ENCODE assay signal across 12 cellular contexts in genomic region chr4:148043990-148044645, GRCh38.
DNase-seq lines count a peak whose midpoint lies in the region; ATAC-seq and TF ChIP-seq lines count a peak whose summit lies in the region.
"Had no signal": no experiment of that assay in that cellular context is flagged by ENCODE, and none has a peak within 500 bp of the region (broad histone marks: within the 10 kb centered on the region; RNA-seq: fewer than 3 reads in every experiment).

No MANE protein-coding gene starts in this region.

- no peaks in the 10 kb centered on the region for H3K9me2 ChIP-seq in OCI-LY1 (ENCODE audit: low read depth, low read length)

- H3K79me2 ChIP-seq in OCI-LY1 (ENCODE audit: insufficient read depth, low read length): no peaks in the 10 kb centered on the region

- H3K27me3 Mint-ChIP-seq in T-helper 17 cell: no peaks in the 10 kb centered on the region
- H3K27me3 Mint-ChIP-seq in activated CD4-positive, alpha-beta T cell treated with anti-CD3 and anti-CD28 coated beads, Interleukin-2, amount 10 ng/mL, durations not matched to agents 24 days and 14 days: no peaks in the 10 kb centered on the region
- H3K27me3 Mint-ChIP-seq: activated naive CD8-positive, alpha-beta T cell treated with anti-CD3 and anti-CD28 coated beads, Interleukin-2, amount 10 ng/mL, durations not matched to agents 7 days and 5 days had no signal

- ATAC-seq in GM21737 (IDR thresholded peaks at IDR 0.05; ENCODE audit: unreplicated experiment): peak; percentile 24
- peak; percentile 51 for ATAC-seq in left lung
- no peak for ATAC-seq in GM21576 (IDR thresholded peaks at IDR 0.05; ENCODE audit: unreplicated experiment)
- ATAC-seq in T-helper 17 cell: no peak
- no peak for ATAC-seq in HG03025 (IDR thresholded peaks at IDR 0.05; ENCODE audit: low FRiP score, unreplicated experiment)

- H3K4me1 ChIP-seq in OCI-LY1 (ENCODE audit: insufficient read depth, low read length, severe bottlenecking) (peaks cover 61% of the 10 kb centered on the region), left lung (no peaks in the 10 kb centered on the region)
- H3K4me1 ChIP-seq: suprapubic skin had no signal

- H3K4me3 Mint-ChIP-seq in T-helper 17 cell: no peak overlapping the region
- no peak overlapping the region for H3K4me3 Mint-ChIP-seq in activated CD4-positive, alpha-beta T cell treated with anti-CD3 and anti-CD28 coated beads, Interleukin-2, amount 10 ng/mL, durations not matched to agents 24 days and 14 days
- H3K4me3 Mint-ChIP-seq: activated naive CD8-positive, alpha-beta T cell treated with anti-CD3 and anti-CD28 coated beads, Interleukin-2, amount 10 ng/mL, durations not matched to agents 7 days and 5 days had no signal

- peaks cover 4% of the 10 kb centered on the region for H3K36me3 Mint-ChIP-seq in T-helper 17 cell (ENCODE audit: low read depth)
- H3K36me3 Mint-ChIP-seq in activated CD4-positive, alpha-beta T cell treated with anti-CD3 and anti-CD28 coated beads, Interleukin-2, amount 10 ng/mL, durations not matched to agents 24 days and 14 days (ENCODE audit: low read depth): peaks cover 7% of the 10 kb centered on the region

- peak overlapping the region; percentile 1; the same call in 1 of the 2 replicates for H3K9ac ChIP-seq in OCI-LY1 (ENCODE audit: low read length)
- H3K9ac ChIP-seq: GM23248 had no signal

- H3K4me1 Mint-ChIP-seq in T-helper 17 cell: peaks cover 14% of the 10 kb centered on the region
- peaks cover 4% of the 10 kb centered on the region for H3K4me1 Mint-ChIP-seq in activated CD4-positive, alpha-beta T cell treated with anti-CD3 and anti-CD28 coated beads, Interleukin-2, amount 10 ng/mL, durations not matched to agents 24 days and 14 days

- intact Hi-C loops in left lung (cut with DNase I): no loop called here
- intact Hi-C loops in activated CD4-positive, alpha-beta T cell treated with anti-CD3 and anti-CD28 coated beads, Interleukin-2, amount 10 ng/mL, durations not matched to agents 24 days and 14 days (cut with micrococcal nuclease): no loop called here

- H3K27ac ChIP-seq in OCI-LY1 (ENCODE audit: low read depth, low read length, poor library complexity, severe bottlenecking) (peak overlapping the region; percentile 66), left lung (no peak overlapping the region)
- H3K27ac ChIP-seq: GM23248, suprapubic skin had no signal

- H3K4me2 ChIP-seq in OCI-LY1 (ENCODE audit: low read length): peak overlapping the region; percentile 45

- no peak for TF ChIP-seq CTCF in OCI-LY1 (IDR thresholded peaks at IDR 0.05; ENCODE audit: low read length)
- TF ChIP-seq CTCF in left lung (IDR thresholded peaks at IDR 0.05): no peak

- no peaks in the 10 kb centered on the region for H4K20me1 ChIP-seq in OCI-LY1 (ENCODE audit: insufficient read depth, low read length)

- DNase-seq in C1 segment of cervical spinal cord (lab: John Stamatoyannopoulos, UW) (peak in 10 of 14 donors; percentile 9 to 64 (median 44)), left lung (no peak), T-helper 17 cell (no peak)
- no peak for DNase-seq in activated CD4-positive, alpha-beta T cell treated with anti-CD3 and anti-CD28 coated beads, Interleukin-2, amount 10 ng/mL, durations not matched to agents 24 days and 14 days
- DNase-seq: activated naive CD8-positive, alpha-beta T cell treated with anti-CD3 and anti-CD28 coated beads, Interleukin-2, amount 10 ng/mL, durations not matched to agents 7 days and 5 days; GM23248; NCI-H2171 treated with DMSO at 0.1 percent for 48 hours had no signal

- no peaks in the 10 kb centered on the region for H3K9me3 Mint-ChIP-seq in activated CD4-positive, alpha-beta T cell treated with anti-CD3 and anti-CD28 coated beads, Interleukin-2, amount 10 ng/mL, durations not matched to agents 24 days and 14 days
- H3K9me3 Mint-ChIP-seq: activated naive CD8-positive, alpha-beta T cell treated with anti-CD3 and anti-CD28 coated beads, Interleukin-2, amount 10 ng/mL, durations not matched to agents 7 days and 5 days had no signal

- H3F3A ChIP-seq in OCI-LY1 (ENCODE audit: insufficient read depth, low read length): no peaks in the 10 kb centered on the region

- H2AFZ ChIP-seq in OCI-LY1 (ENCODE audit: low read length): no peak overlapping the region
- H2AFZ ChIP-seq: GM23248 had no signal

- H3K9me3 ChIP-seq in OCI-LY1 (ENCODE audit: low read length) (no peaks in the 10 kb centered on the region), left lung (no peaks in the 10 kb centered on the region), T-helper 17 cell (ENCODE audit: control insufficient read depth, low read length, poor library complexity, severe bottlenecking) (no peaks in the 10 kb centered on the region)
- H3K9me3 ChIP-seq: suprapubic skin had no signal

- H3K36me3 ChIP-seq in OCI-LY1 (ENCODE audit: insufficient read depth, low read length) (no peaks in the 10 kb centered on the region), left lung (no peaks in the 10 kb centered on the region)

- H3K27me3 ChIP-seq in OCI-LY1 (ENCODE audit: insufficient read depth, low read length) (no peaks in the 10 kb centered on the region), left lung (no peaks in the 10 kb centered on the region)
- H3K27me3 ChIP-seq: suprapubic skin had no signal

- H3K4me3 ChIP-seq in OCI-LY1 (ENCODE audit: low read depth, low read length, poor library complexity, severe bottlenecking) (peak overlapping the region; percentile 14), left lung (no peak overlapping the region)
- H3K4me3 ChIP-seq: GM23248, suprapubic skin had no signal

- no peak overlapping the region for H3K27ac Mint-ChIP-seq in T-helper 17 cell
- no peak overlapping the region for H3K27ac Mint-ChIP-seq in activated CD4-positive, alpha-beta T cell treated with anti-CD3 and anti-CD28 coated beads, Interleukin-2, amount 10 ng/mL, durations not matched to agents 24 days and 14 days
- H3K27ac Mint-ChIP-seq: activated naive CD8-positive, alpha-beta T cell treated with anti-CD3 and anti-CD28 coated beads, Interleukin-2, amount 10 ng/mL, durations not matched to agents 7 days and 5 days had no signal

Comparison
In these comparisons a context has a peak if more than half of its experiments do, and no peak if none do; other contexts are left out.
1. DNase-seq: peak in C1 segment of cervical spinal cord (10 of 14); none in left lung (0 of 2), T-helper 17 cell (0 of 3) and activated CD4-positive, alpha-beta T cell treated with anti-CD3 and anti-CD28 coated beads, Interleukin-2, amount 10 ng/mL, durations not matched to agents 24 days and 14 days (single experiment).
2. ATAC-seq: peak in GM21737 (single experiment) and left lung (single experiment); none in GM21576 (single experiment), T-helper 17 cell (single experiment) and HG03025 (single experiment).